In the genomic region with DNA sequence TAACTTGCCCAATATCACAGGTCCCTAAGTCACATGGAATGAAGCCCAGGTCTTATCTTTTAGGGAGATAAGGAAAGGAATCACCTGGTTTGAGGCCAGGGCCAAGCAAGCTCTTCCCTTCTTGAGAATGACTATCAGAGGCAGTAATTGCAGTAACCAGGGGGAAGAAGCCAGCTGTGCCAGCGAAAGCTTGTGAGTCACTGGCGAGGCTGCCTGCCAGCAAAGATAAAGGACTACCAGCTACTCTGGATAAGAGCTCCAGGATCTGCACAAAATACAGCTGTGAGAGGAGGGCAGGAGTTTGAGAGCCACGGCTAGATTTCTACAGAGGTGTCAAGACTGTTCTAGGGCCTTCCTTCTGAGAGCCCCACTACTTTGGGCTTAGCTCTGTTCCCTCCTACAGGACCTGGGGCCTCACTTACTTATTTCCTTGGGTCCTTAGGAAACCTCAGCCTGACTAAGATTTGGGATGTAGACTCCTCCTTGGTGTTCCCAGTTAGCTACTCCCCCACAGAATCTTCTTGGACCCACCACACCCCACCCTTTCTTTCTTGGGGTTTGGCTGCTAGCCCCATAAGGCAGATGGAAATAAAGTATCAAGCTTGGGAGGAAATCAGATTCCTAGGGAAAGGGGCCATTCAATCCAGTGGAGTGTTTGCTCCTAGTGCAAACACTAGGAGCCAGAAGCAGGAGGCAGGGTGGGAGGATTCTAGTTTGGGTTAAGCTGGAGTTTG, we compare ENCODE assay signal across 7 cellular contexts.
A peak's percentile ranks its signal among the peaks of the same experiment; 100 is the strongest.
DNase-seq lines count a peak whose midpoint lies in the region; ATAC-seq, FAIRE-seq and TF ChIP-seq lines count a peak whose summit lies in the region.
"Had no signal": no experiment of that assay in that cellular context is flagged by ENCODE, and none has a peak within 500 bp of the region (broad histone marks: within the 10 kb centered on the region; RNA-seq: fewer than 3 reads in every experiment).

No MANE protein-coding gene starts in this region.

- peak; percentile 82 for FAIRE-seq in islet of Langerhans (lab: Jason Lieb, UNC)

- DNase-seq in AG20443 (ENCODE audit: low spot score) (peak; percentile 80), NCI-H524 treated with DMSO at 0.1 percent for 48 hours (lab: John Stamatoyannopoulos, UW) (no peak)
- no peak for DNase-seq in activated T-cell treated with anti-CD3 and anti-CD28 coated beads, Interleukin-2, amount 50 U/mL, for 1 hour
- DNase-seq: activated CD4-positive, alpha-beta T cell treated with anti-CD3 and anti-CD28 coated beads for 36 hours had no signal

- ATAC-seq in SK-N-SH treated with all-trans-retinoic acid at 6 μM for 48 hours (peak; percentile 79), GM19035 (IDR thresholded peaks at IDR 0.05; ENCODE audit: unreplicated experiment) (no peak)
- ATAC-seq: activated CD4-positive, alpha-beta T cell treated with anti-CD3 and anti-CD28 coated beads for 36 hours had no signal

TF ChIP-seq in SK-N-SH treated with all-trans-retinoic acid at 6 μM for 48 hours, 23 proteins besides CTCF, POLR2A, EP300 and RAD21:
- TF ChIP-seq, protein P1, sequence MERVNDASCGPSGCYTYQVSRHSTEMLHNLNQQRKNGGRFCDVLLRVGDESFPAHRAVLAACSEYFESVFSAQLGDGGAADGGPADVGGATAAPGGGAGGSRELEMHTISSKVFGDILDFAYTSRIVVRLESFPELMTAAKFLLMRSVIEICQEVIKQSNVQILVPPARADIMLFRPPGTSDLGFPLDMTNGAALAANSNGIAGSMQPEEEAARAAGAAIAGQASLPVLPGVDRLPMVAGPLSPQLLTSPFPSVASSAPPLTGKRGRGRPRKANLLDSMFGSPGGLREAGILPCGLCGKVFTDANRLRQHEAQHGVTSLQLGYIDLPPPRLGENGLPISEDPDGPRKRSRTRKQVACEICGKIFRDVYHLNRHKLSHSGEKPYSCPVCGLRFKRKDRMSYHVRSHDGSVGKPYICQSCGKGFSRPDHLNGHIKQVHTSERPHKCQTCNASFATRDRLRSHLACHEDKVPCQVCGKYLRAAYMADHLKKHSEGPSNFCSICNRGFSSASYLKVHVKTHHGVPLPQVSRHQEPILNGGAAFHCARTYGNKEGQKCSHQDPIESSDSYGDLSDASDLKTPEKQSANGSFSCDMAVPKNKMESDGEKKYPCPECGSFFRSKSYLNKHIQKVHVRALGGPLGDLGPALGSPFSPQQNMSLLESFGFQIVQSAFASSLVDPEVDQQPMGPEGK (CRISPR knock-in tag; IDR thresholded peaks at IDR 0.05; ENCODE audit: borderline replicate concordance) = no peak
- TF ChIP-seq RARB (CRISPR knock-in tag; IDR thresholded peaks at IDR 0.05) (no peak), GLIS3 (CRISPR knock-in tag; IDR thresholded peaks at IDR 0.05) (no peak), ZNF565 (CRISPR knock-in tag; conservative IDR thresholded peaks at IDR 0.05; ENCODE audit: low read depth) (no peak), CSDC2 (CRISPR knock-in tag; IDR thresholded peaks at IDR 0.05) (no peak), BACH2 (CRISPR knock-in tag; IDR thresholded peaks at IDR 0.05; ENCODE audit: borderline replicate concordance) (no peak), ESRRG (CRISPR knock-in tag; IDR thresholded peaks at IDR 0.05) (no peak), PPARA (CRISPR knock-in tag; IDR thresholded peaks at IDR 0.05; ENCODE audit: borderline replicate concordance) (no peak), TOX (CRISPR knock-in tag; IDR thresholded peaks at IDR 0.05; ENCODE audit: borderline replicate concordance) (no peak)
- TF ChIP-seq, protein P2, sequence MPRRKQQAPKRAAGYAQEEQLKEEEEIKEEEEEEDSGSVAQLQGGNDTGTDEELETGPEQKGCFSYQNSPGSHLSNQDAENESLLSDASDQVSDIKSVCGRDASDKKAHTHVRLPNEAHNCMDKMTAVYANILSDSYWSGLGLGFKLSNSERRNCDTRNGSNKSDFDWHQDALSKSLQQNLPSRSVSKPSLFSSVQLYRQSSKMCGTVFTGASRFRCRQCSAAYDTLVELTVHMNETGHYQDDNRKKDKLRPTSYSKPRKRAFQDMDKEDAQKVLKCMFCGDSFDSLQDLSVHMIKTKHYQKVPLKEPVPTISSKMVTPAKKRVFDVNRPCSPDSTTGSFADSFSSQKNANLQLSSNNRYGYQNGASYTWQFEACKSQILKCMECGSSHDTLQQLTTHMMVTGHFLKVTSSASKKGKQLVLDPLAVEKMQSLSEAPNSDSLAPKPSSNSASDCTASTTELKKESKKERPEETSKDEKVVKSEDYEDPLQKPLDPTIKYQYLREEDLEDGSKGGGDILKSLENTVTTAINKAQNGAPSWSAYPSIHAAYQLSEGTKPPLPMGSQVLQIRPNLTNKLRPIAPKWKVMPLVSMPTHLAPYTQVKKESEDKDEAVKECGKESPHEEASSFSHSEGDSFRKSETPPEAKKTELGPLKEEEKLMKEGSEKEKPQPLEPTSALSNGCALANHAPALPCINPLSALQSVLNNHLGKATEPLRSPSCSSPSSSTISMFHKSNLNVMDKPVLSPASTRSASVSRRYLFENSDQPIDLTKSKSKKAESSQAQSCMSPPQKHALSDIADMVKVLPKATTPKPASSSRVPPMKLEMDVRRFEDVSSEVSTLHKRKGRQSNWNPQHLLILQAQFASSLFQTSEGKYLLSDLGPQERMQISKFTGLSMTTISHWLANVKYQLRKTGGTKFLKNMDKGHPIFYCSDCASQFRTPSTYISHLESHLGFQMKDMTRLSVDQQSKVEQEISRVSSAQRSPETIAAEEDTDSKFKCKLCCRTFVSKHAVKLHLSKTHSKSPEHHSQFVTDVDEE (CRISPR knock-in tag; IDR thresholded peaks at IDR 0.05) = no peak
- TF ChIP-seq, protein P3, sequence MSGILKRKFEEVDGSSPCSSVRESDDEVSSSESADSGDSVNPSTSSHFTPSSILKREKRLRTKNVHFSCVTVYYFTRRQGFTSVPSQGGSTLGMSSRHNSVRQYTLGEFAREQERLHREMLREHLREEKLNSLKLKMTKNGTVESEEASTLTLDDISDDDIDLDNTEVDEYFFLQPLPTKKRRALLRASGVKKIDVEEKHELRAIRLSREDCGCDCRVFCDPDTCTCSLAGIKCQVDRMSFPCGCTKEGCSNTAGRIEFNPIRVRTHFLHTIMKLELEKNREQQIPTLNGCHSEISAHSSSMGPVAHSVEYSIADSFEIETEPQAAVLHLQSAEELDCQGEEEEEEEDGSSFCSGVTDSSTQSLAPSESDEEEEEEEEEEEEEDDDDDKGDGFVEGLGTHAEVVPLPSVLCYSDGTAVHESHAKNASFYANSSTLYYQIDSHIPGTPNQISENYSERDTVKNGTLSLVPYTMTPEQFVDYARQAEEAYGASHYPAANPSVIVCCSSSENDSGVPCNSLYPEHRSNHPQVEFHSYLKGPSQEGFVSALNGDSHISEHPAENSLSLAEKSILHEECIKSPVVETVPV (CRISPR knock-in tag; IDR thresholded peaks at IDR 0.05) = no peak
